Comparison of ENCODE assay signal across 1 cellular context in the genomic region with DNA sequence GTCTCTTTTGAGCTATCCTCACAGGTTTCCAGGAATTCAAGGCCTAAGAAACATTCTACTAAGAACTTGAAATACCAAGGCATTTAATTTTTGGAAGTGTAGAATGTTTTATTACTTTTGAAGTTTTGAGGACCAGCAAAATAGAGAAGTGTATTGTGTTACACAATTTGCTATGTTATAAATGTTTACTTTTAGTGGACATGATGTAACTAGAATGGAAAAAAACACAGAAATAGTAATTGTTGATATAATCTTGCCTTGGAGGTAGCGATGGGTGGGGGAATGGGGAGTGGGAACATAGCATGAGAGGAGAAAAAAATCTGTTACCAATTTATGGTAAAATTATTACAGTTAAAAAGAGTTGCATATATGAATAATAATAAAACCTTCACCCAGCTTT.
TF ChIP-seq lines count a peak whose summit lies in the region.

No MANE protein-coding gene starts in this region.

TF ChIP-seq in HEK293, 187 proteins besides CTCF, POLR2A, EP300 and RAD21 (continued from another document):
- TF ChIP-seq, protein P1, sequence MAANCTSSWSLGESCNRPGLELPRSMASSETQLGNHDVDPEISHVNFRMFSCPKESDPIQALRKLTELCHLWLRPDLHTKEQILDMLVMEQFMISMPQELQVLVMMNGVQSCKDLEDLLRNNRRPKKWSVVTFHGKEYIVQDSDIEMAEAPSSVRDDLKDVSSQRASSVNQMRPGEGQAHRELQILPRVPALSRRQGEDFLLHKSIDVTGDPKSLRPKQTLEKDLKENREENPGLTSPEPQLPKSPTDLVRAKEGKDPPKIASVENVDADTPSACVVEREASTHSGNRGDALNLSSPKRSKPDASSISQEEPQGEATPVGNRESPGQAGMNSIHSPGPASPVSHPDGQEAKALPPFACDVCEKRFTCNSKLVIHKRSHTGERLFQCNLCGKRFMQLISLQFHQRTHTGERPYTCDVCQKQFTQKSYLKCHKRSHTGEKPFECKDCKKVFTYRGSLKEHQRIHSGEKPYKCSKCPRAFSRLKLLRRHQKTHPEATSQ (tag by site-specific recombination; IDR thresholded peaks at IDR 0.05) = no peak
- TF ChIP-seq, protein P2, sequence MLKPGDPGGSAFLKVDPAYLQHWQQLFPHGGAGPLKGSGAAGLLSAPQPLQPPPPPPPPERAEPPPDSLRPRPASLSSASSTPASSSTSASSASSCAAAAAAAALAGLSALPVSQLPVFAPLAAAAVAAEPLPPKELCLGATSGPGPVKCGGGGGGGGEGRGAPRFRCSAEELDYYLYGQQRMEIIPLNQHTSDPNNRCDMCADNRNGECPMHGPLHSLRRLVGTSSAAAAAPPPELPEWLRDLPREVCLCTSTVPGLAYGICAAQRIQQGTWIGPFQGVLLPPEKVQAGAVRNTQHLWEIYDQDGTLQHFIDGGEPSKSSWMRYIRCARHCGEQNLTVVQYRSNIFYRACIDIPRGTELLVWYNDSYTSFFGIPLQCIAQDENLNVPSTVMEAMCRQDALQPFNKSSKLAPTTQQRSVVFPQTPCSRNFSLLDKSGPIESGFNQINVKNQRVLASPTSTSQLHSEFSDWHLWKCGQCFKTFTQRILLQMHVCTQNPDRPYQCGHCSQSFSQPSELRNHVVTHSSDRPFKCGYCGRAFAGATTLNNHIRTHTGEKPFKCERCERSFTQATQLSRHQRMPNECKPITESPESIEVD (tag by site-specific recombination; IDR thresholded peaks at IDR 0.05) = peak; percentile 75
